In genomic region chr1:245045087-245045881, GRCh38 we compare ENCODE assay signal across 1 cellular context.
TF ChIP-seq lines count a peak whose summit lies in the region.

No MANE protein-coding gene starts in this region.

TF ChIP-seq in HepG2, 621 proteins besides CTCF, POLR2A, EP300 and RAD21 (continued from another document):
- TF ChIP-seq, protein P1, sequence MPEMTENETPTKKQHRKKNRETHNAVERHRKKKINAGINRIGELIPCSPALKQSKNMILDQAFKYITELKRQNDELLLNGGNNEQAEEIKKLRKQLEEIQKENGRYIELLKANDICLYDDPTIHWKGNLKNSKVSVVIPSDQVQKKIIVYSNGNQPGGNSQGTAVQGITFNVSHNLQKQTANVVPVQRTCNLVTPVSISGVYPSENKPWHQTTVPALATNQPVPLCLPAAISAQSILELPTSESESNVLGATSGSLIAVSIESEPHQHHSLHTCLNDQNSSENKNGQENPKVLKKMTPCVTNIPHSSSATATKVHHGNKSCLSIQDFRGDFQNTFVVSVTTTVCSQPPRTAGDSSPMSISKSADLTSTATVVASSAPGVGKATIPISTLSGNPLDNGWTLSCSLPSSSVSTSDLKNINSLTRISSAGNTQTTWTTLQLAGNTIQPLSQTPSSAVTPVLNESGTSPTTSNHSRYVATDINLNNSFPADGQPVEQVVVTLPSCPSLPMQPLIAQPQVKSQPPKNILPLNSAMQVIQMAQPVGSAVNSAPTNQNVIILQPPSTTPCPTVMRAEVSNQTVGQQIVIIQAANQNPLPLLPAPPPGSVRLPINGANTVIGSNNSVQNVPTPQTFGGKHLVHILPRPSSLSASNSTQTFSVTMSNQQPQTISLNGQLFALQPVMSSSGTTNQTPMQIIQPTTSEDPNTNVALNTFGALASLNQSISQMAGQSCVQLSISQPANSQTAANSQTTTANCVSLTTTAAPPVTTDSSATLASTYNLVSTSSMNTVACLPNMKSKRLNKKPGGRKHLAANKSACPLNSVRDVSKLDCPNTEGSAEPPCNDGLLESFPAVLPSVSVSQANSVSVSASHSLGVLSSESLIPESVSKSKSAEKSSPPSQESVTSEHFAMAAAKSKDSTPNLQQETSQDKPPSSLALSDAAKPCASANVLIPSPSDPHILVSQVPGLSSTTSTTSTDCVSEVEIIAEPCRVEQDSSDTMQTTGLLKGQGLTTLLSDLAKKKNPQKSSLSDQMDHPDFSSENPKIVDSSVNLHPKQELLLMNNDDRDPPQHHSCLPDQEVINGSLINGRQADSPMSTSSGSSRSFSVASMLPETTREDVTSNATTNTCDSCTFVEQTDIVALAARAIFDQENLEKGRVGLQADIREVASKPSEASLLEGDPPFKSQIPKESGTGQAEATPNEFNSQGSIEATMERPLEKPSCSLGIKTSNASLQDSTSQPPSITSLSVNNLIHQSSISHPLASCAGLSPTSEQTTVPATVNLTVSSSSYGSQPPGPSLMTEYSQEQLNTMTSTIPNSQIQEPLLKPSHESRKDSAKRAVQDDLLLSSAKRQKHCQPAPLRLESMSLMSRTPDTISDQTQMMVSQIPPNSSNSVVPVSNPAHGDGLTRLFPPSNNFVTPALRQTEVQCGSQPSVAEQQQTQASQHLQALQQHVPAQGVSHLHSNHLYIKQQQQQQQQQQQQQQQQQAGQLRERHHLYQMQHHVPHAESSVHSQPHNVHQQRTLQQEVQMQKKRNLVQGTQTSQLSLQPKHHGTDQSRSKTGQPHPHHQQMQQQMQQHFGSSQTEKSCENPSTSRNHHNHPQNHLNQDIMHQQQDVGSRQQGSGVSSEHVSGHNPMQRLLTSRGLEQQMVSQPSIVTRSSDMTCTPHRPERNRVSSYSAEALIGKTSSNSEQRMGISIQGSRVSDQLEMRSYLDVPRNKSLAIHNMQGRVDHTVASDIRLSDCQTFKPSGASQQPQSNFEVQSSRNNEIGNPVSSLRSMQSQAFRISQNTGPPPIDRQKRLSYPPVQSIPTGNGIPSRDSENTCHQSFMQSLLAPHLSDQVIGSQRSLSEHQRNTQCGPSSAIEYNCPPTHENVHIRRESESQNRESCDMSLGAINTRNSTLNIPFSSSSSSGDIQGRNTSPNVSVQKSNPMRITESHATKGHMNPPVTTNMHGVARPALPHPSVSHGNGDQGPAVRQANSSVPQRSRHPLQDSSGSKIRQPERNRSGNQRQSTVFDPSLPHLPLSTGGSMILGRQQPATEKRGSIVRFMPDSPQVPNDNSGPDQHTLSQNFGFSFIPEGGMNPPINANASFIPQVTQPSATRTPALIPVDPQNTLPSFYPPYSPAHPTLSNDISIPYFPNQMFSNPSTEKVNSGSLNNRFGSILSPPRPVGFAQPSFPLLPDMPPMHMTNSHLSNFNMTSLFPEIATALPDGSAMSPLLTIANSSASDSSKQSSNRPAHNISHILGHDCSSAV (CRISPR knock-in tag; IDR thresholded peaks at IDR 0.05; ENCODE audit: borderline replicate concordance) = no peak
- TF ChIP-seq ZNF598 (CRISPR knock-in tag; IDR thresholded peaks at IDR 0.05; ENCODE audit: borderline replicate concordance) (no peak), POLR2G (IDR thresholded peaks at IDR 0.05; ENCODE audit: low read depth, low read length) (peak; percentile 75), ZNF205 (CRISPR knock-in tag; IDR thresholded peaks at IDR 0.05) (no peak), ZNF788 (CRISPR knock-in tag; IDR thresholded peaks at IDR 0.05; ENCODE audit: borderline replicate concordance) (peak; percentile 48; the same call in 1 of the 2 replicates), KDM6A (CRISPR knock-in tag; IDR thresholded peaks at IDR 0.05; ENCODE audit: low read depth) (peak; percentile 62), CEBPB (IDR thresholded peaks at IDR 0.05; ENCODE audit: borderline replicate concordance, low read depth, low read length) (peak; percentile 84), SKI (IDR thresholded peaks at IDR 0.05; ENCODE audit: partially characterized antibody) (peak; percentile 64), ZFYVE20 (CRISPR knock-in tag; IDR thresholded peaks at IDR 0.05; ENCODE audit: borderline replicate concordance, low read depth) (no peak), ZBTB38 (CRISPR knock-in tag; IDR thresholded peaks at IDR 0.05) (peak; percentile 17; the same call in 1 of the 2 replicates), EEA1 (CRISPR knock-in tag; IDR thresholded peaks at IDR 0.05; ENCODE audit: borderline replicate concordance) (no peak), SP2 (CRISPR knock-in tag; IDR thresholded peaks at IDR 0.05) (peak; percentile 37; the same call in 1 of the 2 replicates), ADNP (CRISPR knock-in tag; IDR thresholded peaks at IDR 0.05) (peak; percentile 74; the same call in 1 of the 2 replicates), CERS6 (CRISPR knock-in tag; IDR thresholded peaks at IDR 0.05) (no peak), FOXM1 (CRISPR knock-in tag; IDR thresholded peaks at IDR 0.05) (no peak), ZNF431 (CRISPR knock-in tag; IDR thresholded peaks at IDR 0.05; ENCODE audit: borderline replicate concordance, low read depth) (no peak), IRF2 (CRISPR knock-in tag; IDR thresholded peaks at IDR 0.05) (peak; percentile 83; the same call in 1 of the 2 replicates), NR2F6 (IDR thresholded peaks at IDR 0.05) (peak; percentile 78), NR2F6 (CRISPR knock-in tag; IDR thresholded peaks at IDR 0.05) (peak; percentile 69), ELF3 (CRISPR knock-in tag; IDR thresholded peaks at IDR 0.05) (peak; percentile 33; the same call in 1 of the 2 replicates), ZMYM2 (CRISPR knock-in tag; IDR thresholded peaks at IDR 0.05) (0 out of 2 replicates have a peak, but pooled peaks have one; percentile 60), ZNF512 (CRISPR knock-in tag; IDR thresholded peaks at IDR 0.05) (no peak), NR2C2 (CRISPR knock-in tag; IDR thresholded peaks at IDR 0.05; ENCODE audit: borderline replicate concordance) (peak; percentile 33; the same call in 1 of the 2 replicates), FOXO4 (CRISPR knock-in tag; conservative IDR thresholded peaks at IDR 0.05) (0 out of 2 replicates have a peak, but pooled peaks have one; percentile 56), ZNF160 (CRISPR knock-in tag; IDR thresholded peaks at IDR 0.05) (no peak), ZSCAN31 (CRISPR knock-in tag; IDR thresholded peaks at IDR 0.05; ENCODE audit: low read depth) (peak; percentile 66; the same call in 1 of the 2 replicates), SMAD3 (CRISPR knock-in tag; IDR thresholded peaks at IDR 0.05) (peak; percentile 53; the same call in 1 of the 2 replicates), ZNF580 (CRISPR knock-in tag; IDR thresholded peaks at IDR 0.05; ENCODE audit: borderline replicate concordance, low read depth) (no peak), ZNF777 (CRISPR knock-in tag; IDR thresholded peaks at IDR 0.05) (no peak), KLF9 (CRISPR knock-in tag; IDR thresholded peaks at IDR 0.05; ENCODE audit: low read depth) (no peak), MEIS2 (CRISPR knock-in tag; IDR thresholded peaks at IDR 0.05) (0 out of 2 replicates have a peak, but pooled peaks have one; percentile 55)
- TF ChIP-seq, protein P2, sequence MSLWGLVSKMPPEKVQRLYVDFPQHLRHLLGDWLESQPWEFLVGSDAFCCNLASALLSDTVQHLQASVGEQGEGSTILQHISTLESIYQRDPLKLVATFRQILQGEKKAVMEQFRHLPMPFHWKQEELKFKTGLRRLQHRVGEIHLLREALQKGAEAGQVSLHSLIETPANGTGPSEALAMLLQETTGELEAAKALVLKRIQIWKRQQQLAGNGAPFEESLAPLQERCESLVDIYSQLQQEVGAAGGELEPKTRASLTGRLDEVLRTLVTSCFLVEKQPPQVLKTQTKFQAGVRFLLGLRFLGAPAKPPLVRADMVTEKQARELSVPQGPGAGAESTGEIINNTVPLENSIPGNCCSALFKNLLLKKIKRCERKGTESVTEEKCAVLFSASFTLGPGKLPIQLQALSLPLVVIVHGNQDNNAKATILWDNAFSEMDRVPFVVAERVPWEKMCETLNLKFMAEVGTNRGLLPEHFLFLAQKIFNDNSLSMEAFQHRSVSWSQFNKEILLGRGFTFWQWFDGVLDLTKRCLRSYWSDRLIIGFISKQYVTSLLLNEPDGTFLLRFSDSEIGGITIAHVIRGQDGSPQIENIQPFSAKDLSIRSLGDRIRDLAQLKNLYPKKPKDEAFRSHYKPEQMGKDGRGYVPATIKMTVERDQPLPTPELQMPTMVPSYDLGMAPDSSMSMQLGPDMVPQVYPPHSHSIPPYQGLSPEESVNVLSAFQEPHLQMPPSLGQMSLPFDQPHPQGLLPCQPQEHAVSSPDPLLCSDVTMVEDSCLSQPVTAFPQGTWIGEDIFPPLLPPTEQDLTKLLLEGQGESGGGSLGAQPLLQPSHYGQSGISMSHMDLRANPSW (CRISPR knock-in tag; IDR thresholded peaks at IDR 0.05; ENCODE audit: borderline replicate concordance) = peak; percentile 50; the same call in 1 of the 2 replicates
- TF ChIP-seq, protein P3, sequence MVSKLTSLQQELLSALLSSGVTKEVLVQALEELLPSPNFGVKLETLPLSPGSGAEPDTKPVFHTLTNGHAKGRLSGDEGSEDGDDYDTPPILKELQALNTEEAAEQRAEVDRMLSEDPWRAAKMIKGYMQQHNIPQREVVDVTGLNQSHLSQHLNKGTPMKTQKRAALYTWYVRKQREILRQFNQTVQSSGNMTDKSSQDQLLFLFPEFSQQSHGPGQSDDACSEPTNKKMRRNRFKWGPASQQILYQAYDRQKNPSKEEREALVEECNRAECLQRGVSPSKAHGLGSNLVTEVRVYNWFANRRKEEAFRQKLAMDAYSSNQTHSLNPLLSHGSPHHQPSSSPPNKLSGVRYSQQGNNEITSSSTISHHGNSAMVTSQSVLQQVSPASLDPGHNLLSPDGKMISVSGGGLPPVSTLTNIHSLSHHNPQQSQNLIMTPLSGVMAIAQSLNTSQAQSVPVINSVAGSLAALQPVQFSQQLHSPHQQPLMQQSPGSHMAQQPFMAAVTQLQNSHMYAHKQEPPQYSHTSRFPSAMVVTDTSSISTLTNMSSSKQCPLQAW (CRISPR knock-in tag; IDR thresholded peaks at IDR 0.05) = peak; percentile 61; the same call in 1 of the 2 replicates
